ENCODE assay signal across 25 cellular contexts in the genomic region with DNA sequence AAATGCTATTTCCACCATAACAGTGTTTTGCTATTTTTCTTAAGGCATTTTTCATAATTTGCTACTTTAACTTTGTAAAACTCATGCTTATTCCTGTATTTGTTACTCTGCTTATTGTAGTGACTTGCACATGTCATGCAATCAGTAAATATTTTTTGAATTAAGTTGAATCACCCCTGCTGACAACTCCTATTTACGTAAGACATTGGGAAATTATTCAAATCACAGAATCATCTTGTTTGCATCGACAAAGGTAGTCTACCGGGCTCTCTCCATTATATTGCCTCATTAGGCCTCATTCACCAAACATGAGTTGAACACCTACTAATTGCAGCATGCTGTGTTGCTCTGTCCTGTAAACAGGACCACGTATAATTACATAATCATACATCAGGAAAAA.
A peak's percentile ranks its signal among the peaks of the same experiment; 100 is the strongest.
DNase-seq lines count a peak whose midpoint lies in the region; ATAC-seq and TF ChIP-seq lines count a peak whose summit lies in the region.
"Had no signal": no experiment of that assay in that cellular context is flagged by ENCODE, and none has a peak within 500 bp of the region (broad histone marks: within the 10 kb centered on the region; RNA-seq: fewer than 3 reads in every experiment).

No MANE protein-coding gene starts in this region.

- DNase-seq in COR-L47 (lab: John Stamatoyannopoulos, UW) (peak; percentile 46), NCI-H69 (lab: John Stamatoyannopoulos, UW) (peak; percentile 0), epithelial cell of esophagus (ENCODE audit: low read depth) (peak; percentile 40), superior temporal gyrus (ENCODE audit: extremely low spot score) (no peak)
- no peak for DNase-seq in central memory CD4-positive, alpha-beta T cell
- DNase-seq: CD8-positive, alpha-beta T cell; DMS 273 treated with DMSO at 0.1 percent for 48 hours; DMS79; EL; GDM1; HCEC 1CT; KBM-7; MG63; NCI-H1105 treated with DMSO at 0.1 percent for 48 hours; NCI-H2029; NCI-H446; NCI-H524 treated with DMSO at 0.1 percent for 48 hours; NCI-H82; NK-92 treated with Interleukin-12 subunit alpha and Interleukin-12 subunit beta, amount 100 ng/mL, for 24 hours; PC-3; SJCRH30 had no signal

- H3K27ac ChIP-seq in subcutaneous abdominal adipose tissue (ENCODE audit: low read depth, low read length): peak overlapping the region; percentile 59
- H3K27ac ChIP-seq: C4-2B, SJCRH30 had no signal

- H3K27me3 ChIP-seq in subcutaneous abdominal adipose tissue (ENCODE audit: control insufficient read depth in 5 of 5, insufficient read depth in 4 of 5, low read length in 5 of 5): no peaks in the 10 kb centered on the region
- H3K27me3 ChIP-seq: MG63, SJCRH30 had no signal

- peaks cover 6 to 31% (median 8%) of the 10 kb centered on the region in 5 donors for H3K4me1 ChIP-seq in subcutaneous abdominal adipose tissue (ENCODE audit: control insufficient read depth in 5 of 5, insufficient read depth in 5 of 5, low read length in 5 of 5)

- H3K4me3 ChIP-seq in epithelial cell of esophagus (ENCODE audit: low read length) (no peak overlapping the region), subcutaneous abdominal adipose tissue (ENCODE audit: low read depth in 1 of 5, low read length in 5 of 5) (no peak overlapping the region)
- H3K4me3 ChIP-seq: GM12878, MG63, SJCRH30 had no signal

- H3K9ac ChIP-seq in subcutaneous abdominal adipose tissue (ENCODE audit: low read length in 5 of 5): no peak overlapping the region

- TF ChIP-seq CTCF in epithelial cell of esophagus (IDR thresholded peaks at IDR 0.05; ENCODE audit: insufficient read depth, low read depth, low read length, missing control alignments): no peak

- no peak for ATAC-seq in GM21423 (IDR thresholded peaks at IDR 0.05; ENCODE audit: unreplicated experiment)
- ATAC-seq: CD8-positive, alpha-beta T cell; GM12878; PC-3 had no signal

- no peaks in the 10 kb centered on the region for H3K36me3 ChIP-seq in subcutaneous abdominal adipose tissue (ENCODE audit: control insufficient read depth in 5 of 5, insufficient read depth in 5 of 5, low read length in 5 of 5)
- H3K36me3 ChIP-seq: MG63, SJCRH30 had no signal

- H3K9me3 ChIP-seq in subcutaneous abdominal adipose tissue (ENCODE audit: control insufficient read depth in 5 of 5, low read length in 5 of 5): no peaks in the 10 kb centered on the region
- H3K9me3 ChIP-seq: MG63, SJCRH30 had no signal

Comparison
In these comparisons a context has a peak if more than half of its experiments do, and no peak if none do; other contexts are left out.
1. DNase-seq: peak in COR-L47 (single experiment), NCI-H69 (single experiment) and epithelial cell of esophagus (single experiment); none in central memory CD4-positive, alpha-beta T cell (single experiment) and superior temporal gyrus (single experiment).